2 cellular contexts compared by ENCODE assay signal in the genomic region with DNA sequence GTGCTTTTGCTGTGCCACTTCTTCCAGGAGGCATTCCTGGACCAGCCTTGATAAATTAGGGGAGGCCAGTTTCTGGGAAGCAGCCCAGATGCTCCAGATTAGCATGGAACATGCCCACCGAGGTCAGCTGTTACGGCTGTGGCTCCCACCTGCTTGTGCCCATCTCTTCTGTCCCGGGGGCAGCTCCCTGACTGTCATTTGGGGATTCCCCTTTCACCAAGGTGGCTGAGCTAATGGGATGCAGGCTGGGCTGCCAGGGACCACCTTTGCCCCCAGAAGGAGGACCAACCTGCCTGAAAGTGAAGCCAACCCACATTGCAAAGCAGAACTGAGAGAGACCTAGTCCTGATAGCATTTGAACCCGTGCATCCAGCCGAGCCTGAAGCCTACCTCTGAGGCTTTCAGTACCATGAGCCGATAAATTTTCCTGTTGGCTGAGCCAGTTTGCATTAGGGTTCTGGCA.
TF ChIP-seq lines count a peak whose summit lies in the region.

No MANE protein-coding gene starts in this region.

TF ChIP-seq in IMR-90, 13 proteins besides CTCF, POLR2A, EP300 and RAD21:
- TF ChIP-seq BHLHE40 (IDR thresholded peaks at IDR 0.05; ENCODE audit: low read depth, low read length) = no peak
- no peak for TF ChIP-seq SMC3 (IDR thresholded peaks at IDR 0.05; ENCODE audit: low read depth, low read length)

TF ChIP-seq in K562, 482 proteins besides CTCF, POLR2A, EP300 and RAD21:
- no peak for TF ChIP-seq ZNF589 (CRISPR knock-in tag; IDR thresholded peaks at IDR 0.05; ENCODE audit: low read depth)
- no peak for TF ChIP-seq E4F1 (CRISPR knock-in tag; IDR thresholded peaks at IDR 0.05; ENCODE audit: borderline replicate concordance)
- TF ChIP-seq, protein P1, sequence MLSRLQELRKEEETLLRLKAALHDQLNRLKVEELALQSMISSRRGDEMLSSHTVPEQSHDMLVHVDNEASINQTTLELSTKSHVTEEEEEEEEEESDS (CRISPR knock-in tag; IDR thresholded peaks at IDR 0.05) = no peak
- TF ChIP-seq MAZ (CRISPR knock-in tag; conservative IDR thresholded peaks at IDR 0.05 in 1 of 2, IDR thresholded peaks at IDR 0.05 in 1 of 2) = no peak
- TF ChIP-seq ZNF282 (CRISPR knock-in tag; IDR thresholded peaks at IDR 0.05) = no peak
- TF ChIP-seq, protein P2, sequence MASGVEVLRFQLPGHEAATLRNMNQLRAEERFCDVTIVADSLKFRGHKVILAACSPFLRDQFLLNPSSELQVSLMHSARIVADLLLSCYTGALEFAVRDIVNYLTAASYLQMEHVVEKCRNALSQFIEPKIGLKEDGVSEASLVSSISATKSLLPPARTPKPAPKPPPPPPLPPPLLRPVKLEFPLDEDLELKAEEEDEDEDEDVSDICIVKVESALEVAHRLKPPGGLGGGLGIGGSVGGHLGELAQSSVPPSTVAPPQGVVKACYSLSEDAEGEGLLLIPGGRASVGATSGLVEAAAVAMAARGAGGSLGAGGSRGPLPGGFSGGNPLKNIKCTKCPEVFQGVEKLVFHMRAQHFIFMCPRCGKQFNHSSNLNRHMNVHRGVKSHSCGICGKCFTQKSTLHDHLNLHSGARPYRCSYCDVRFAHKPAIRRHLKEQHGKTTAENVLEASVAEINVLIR (CRISPR knock-in tag; IDR thresholded peaks at IDR 0.05) = no peak
- TF ChIP-seq DNMT1 (IDR thresholded peaks at IDR 0.05) = no peak
- no peak for TF ChIP-seq NFRKB (IDR thresholded peaks at IDR 0.05; ENCODE audit: low read depth)
- TF ChIP-seq RAD51 (IDR thresholded peaks at IDR 0.05; ENCODE audit: borderline replicate concordance, low read depth) = no peak
- TF ChIP-seq ZNF699 (CRISPR knock-in tag; IDR thresholded peaks at IDR 0.05; ENCODE audit: insufficient replicate concordance) = no peak
- TF ChIP-seq POLR2G (IDR thresholded peaks at IDR 0.05; ENCODE audit: low read depth, low read length) = 0 out of 2 replicates have a peak, but pooled peaks have one; percentile 6
- TF ChIP-seq SIRT6 (IDR thresholded peaks at IDR 0.05; ENCODE audit: low read depth, low read length) = peak; percentile 44
